Comparison of ENCODE assay signal across 23 cellular contexts in the genomic region with DNA sequence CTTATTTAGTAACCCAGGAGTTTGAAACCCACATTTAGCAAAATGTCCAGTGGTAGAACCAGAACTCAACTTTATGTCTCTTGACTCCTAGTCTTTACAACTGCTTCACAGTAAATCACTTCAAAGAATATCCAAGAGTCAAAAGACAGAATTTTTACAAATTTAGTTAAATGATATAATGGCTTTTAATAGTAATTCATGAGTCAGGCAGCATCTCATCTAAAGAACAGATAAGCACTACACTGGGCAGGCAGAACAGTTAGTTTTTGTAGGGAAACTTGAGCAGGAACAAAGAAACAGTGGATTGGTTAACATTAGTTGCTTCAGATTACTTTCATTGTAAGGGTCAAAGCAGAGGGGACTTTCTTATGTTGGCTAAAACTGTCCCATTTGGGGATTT.
"Had no signal": no experiment of that assay in that cellular context is flagged by ENCODE, and none has a peak within 500 bp of the region (broad histone marks: within the 10 kb centered on the region; RNA-seq: fewer than 3 reads in every experiment).

No MANE protein-coding gene starts in this region.

- DNase-seq: Kasumi-1, MM.1S, NCI-H1092 treated with DMSO at 0.1 percent for 48 hours, NCI-H146, NCI-H1694 treated with DMSO at 0.1 percent for 48 hours, NCI-H1930, NCI-H2081, NCI-H2107, NCI-H226, NCI-H446, NCI-H510A, NCI-H524 treated with DMSO at 0.1 percent for 48 hours, NCI-H69, NCI-H774, Right ventricle myocardium superior, RPMI8226, SIG-M5 had no signal

- H3K4me3 Mint-ChIP-seq: IgD-negative memory B cell had no signal

- H3K27me3 Mint-ChIP-seq: IgD-negative memory B cell had no signal

- H3K9ac ChIP-seq: KMS-11 had no signal

- H3K27ac ChIP-seq: KMS-11, SJSA1, SK-N-MC had no signal

- H3K27me3 ChIP-seq: SJSA1 had no signal

- H3K4me1 ChIP-seq: SJSA1 had no signal

- H3K9me3 Mint-ChIP-seq: IgD-negative memory B cell had no signal

- H3K4me2 ChIP-seq: KMS-11 had no signal

- H3K27ac Mint-ChIP-seq: IgD-negative memory B cell had no signal

- ATAC-seq: HepG2, K562 had no signal

- H3K4me1 Mint-ChIP-seq: IgD-negative memory B cell had no signal

- H3K9me3 ChIP-seq: SJSA1 had no signal
